8 cellular contexts compared by ENCODE assay signal in the genomic region with DNA sequence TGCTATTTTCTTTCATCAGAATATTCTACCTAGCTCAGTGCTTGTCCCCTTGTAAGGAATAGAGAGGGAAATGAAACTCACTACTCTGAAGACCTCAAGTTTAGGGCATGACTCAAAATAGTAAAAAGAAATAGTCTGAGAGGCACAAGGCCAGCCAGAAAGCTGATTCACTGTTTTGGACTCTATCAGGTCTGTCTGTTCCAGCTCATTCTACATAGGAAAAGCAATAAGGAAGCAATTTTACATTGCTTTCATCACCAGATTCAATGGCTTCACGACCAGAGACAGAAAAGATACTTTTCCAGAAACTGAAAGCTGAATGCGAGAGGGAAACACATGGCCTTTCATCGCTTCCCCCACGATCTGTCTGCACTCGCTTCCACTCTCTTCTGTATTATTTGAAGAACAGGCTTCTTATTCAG.
DNase-seq lines count a peak whose midpoint lies in the region; ATAC-seq and TF ChIP-seq lines count a peak whose summit lies in the region.

No MANE protein-coding gene starts in this region.

- no peak overlapping the region for H3K4me3 Mint-ChIP-seq in activated CD4-positive, alpha-beta memory T cell treated with anti-CD3 and anti-CD28 coated beads, Interleukin-2, amount 10 ng/mL, durations not matched to agents 7 days and 5 days

- H3K4me1 ChIP-seq in PC-3 (ENCODE audit: insufficient read depth, low read length) = peaks cover 5% of the 10 kb centered on the region

- H4K20me1 ChIP-seq in PC-3 (ENCODE audit: low read length) = no peaks in the 10 kb centered on the region

- H3K9me3 Mint-ChIP-seq in activated CD4-positive, alpha-beta memory T cell treated with anti-CD3 and anti-CD28 coated beads, Interleukin-2, amount 10 ng/mL, durations not matched to agents 7 days and 5 days = no peaks in the 10 kb centered on the region

- no peak overlapping the region for H3K9ac ChIP-seq in PC-3 (ENCODE audit: low read length)

- intact Hi-C loops in PC-3 (cut with micrococcal nuclease) = loop anchor here (1.0 to 10.0 kb wide), 4 partner anchors 133 to 649 kb away; no protein-coding TSS in a partner anchor

- CTCF ChIA-PET in PC-3 (lab: Charles Lee) = interaction anchor here (0.6 to 1.1 kb wide), 3 partner anchors 66 to 425 kb away, joined by 3 read pairs; no protein-coding TSS in a partner anchor
- CTCF ChIA-PET in activated CD4-positive, alpha-beta memory T cell treated with anti-CD3 and anti-CD28 coated beads, Interleukin-2, amount 10 ng/mL, durations not matched to agents 7 days and 5 days (lab: Charles Lee) = no interaction called here

- H2AFZ ChIP-seq in PC-3 (ENCODE audit: low read length) = no peak overlapping the region

- no peaks in the 10 kb centered on the region for H3K9me3 ChIP-seq in PC-3 (ENCODE audit: low read length)

- H3K4me2 ChIP-seq in PC-3 (ENCODE audit: low read length) = no peak overlapping the region

- no peak for TF ChIP-seq POLR2A in GM18505 (IDR thresholded peaks at IDR 0.05; ENCODE audit: borderline replicate concordance, extremely low read depth, insufficient read depth, insufficient read length)

- H3K9me2 ChIP-seq in PC-3 (replicated peaks; ENCODE audit: low read length) = no peaks in the 10 kb centered on the region

- TF ChIP-seq CTCF in PC-3 (conservative IDR thresholded peaks at IDR 0.05; ENCODE audit: low read depth, low read length) (no peak), kidney epithelial cell (IDR thresholded peaks at IDR 0.05; ENCODE audit: insufficient read depth, low read length, poor library complexity, severe bottlenecking) (no peak)

- H3K27me3 ChIP-seq in PC-3 (ENCODE audit: low read length) (no peaks in the 10 kb centered on the region), kidney epithelial cell (ENCODE audit: control insufficient read depth, insufficient read depth, low read length) (no peaks in the 10 kb centered on the region)

- no peaks in the 10 kb centered on the region for H3K27me3 Mint-ChIP-seq in activated CD4-positive, alpha-beta memory T cell treated with anti-CD3 and anti-CD28 coated beads, Interleukin-2, amount 10 ng/mL, durations not matched to agents 7 days and 5 days

- H3K36me3 ChIP-seq in PC-3 (ENCODE audit: low read depth, low read length) (no peaks in the 10 kb centered on the region), kidney epithelial cell (ENCODE audit: control insufficient read depth, insufficient read depth, low read length) (no peaks in the 10 kb centered on the region)

- H3K36me3 Mint-ChIP-seq in activated CD4-positive, alpha-beta memory T cell treated with anti-CD3 and anti-CD28 coated beads, Interleukin-2, amount 10 ng/mL, durations not matched to agents 7 days and 5 days (ENCODE audit: low read depth) = no peaks in the 10 kb centered on the region

- POLR2A ChIA-PET in PC-3 (lab: Charles Lee; ENCODE audit: unreplicated experiment) = interaction anchor here (0.6 kb wide), 1 partner anchor 1224 kb away, joined by 4 read pairs; no protein-coding TSS in a partner anchor
- POLR2A ChIA-PET in activated CD4-positive, alpha-beta memory T cell treated with anti-CD3 and anti-CD28 coated beads, Interleukin-2, amount 10 ng/mL, durations not matched to agents 7 days and 5 days (lab: Charles Lee) = no interaction called here

- DNase-seq in PC-3 (peak; percentile 73), kidney epithelial cell (ENCODE audit: low read depth) (peak; percentile 14), NCI-H1417 (lab: John Stamatoyannopoulos, UW) (no peak)
- no peak for DNase-seq in activated CD4-positive, alpha-beta memory T cell treated with anti-CD3 and anti-CD28 coated beads, Interleukin-2, amount 10 ng/mL, durations not matched to agents 7 days and 5 days
- DNase-seq in stimulated activated CD4-positive, alpha-beta T cell treated with anti-CD3 and anti-CD28 coated beads, Interleukin-4, amount 100 ng/mL, for 4 hours = no peak
- DNase-seq in activated CD8-positive, alpha-beta memory T cell treated with anti-CD3 and anti-CD28 coated beads for 24 hours = no peak

- no peak overlapping the region for H3K27ac ChIP-seq in PC-3 (ENCODE audit: low read length)

- no peaks in the 10 kb centered on the region for H3K79me2 ChIP-seq in PC-3 (ENCODE audit: low read length)

- ATAC-seq in GM18505 (IDR thresholded peaks at IDR 0.05; ENCODE audit: unreplicated experiment) (peak; percentile 99), HG02852 (IDR thresholded peaks at IDR 0.05; ENCODE audit: unreplicated experiment) (peak; percentile 99), PC-3 (peak; percentile 98)

- BruUV-seq in PC-3 (replicated peaks; lab: Mats Ljungman, UMichigan) = no TSS peak

- H3K4me1 Mint-ChIP-seq in activated CD4-positive, alpha-beta memory T cell treated with anti-CD3 and anti-CD28 coated beads, Interleukin-2, amount 10 ng/mL, durations not matched to agents 7 days and 5 days = no peaks in the 10 kb centered on the region

- H3K27ac Mint-ChIP-seq in activated CD4-positive, alpha-beta memory T cell treated with anti-CD3 and anti-CD28 coated beads, Interleukin-2, amount 10 ng/mL, durations not matched to agents 7 days and 5 days = no peak overlapping the region

- no peaks in the 10 kb centered on the region for H3F3A ChIP-seq in PC-3 (ENCODE audit: low read length, unreplicated experiment)

- no peak overlapping the region for H3K4me3 ChIP-seq in PC-3 (ENCODE audit: low read length)
- no peak overlapping the region for H3K4me3 ChIP-seq in kidney epithelial cell (ENCODE audit: low read depth, low read length)

Comparison
In these comparisons a context has a peak if more than half of its experiments do, and no peak if none do; other contexts are left out.
1. DNase-seq: peak in PC-3 (single experiment) and kidney epithelial cell (single experiment); none in NCI-H1417 (0 of 3), activated CD4-positive, alpha-beta memory T cell treated with anti-CD3 and anti-CD28 coated beads, Interleukin-2, amount 10 ng/mL, durations not matched to agents 7 days and 5 days (single experiment), stimulated activated CD4-positive, alpha-beta T cell treated with anti-CD3 and anti-CD28 coated beads, Interleukin-4, amount 100 ng/mL, for 4 hours (0 of 2) and activated CD8-positive, alpha-beta memory T cell treated with anti-CD3 and anti-CD28 coated beads for 24 hours (single experiment).
2. Peak in every context shown above with its lines, with median percentiles within 50 percentile points of each other: ATAC-seq.